In the genomic region with DNA sequence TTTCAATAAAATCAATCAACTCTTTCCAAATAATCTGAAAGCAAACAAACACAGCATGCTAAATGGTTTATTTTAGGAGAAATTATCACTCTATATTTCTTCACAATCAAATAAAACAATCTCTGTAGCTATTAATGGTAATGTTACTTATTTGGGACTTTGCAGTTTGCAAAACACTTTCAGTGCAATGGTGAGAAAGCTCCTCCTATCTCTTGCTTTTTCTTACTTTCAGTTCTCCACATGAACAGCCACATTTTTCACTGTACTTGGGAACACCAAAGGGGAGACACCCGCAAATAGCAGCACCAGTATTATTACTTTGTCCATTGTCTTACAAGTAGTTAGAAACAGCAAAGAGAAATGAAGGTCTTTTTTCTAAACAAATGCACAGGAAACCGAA, we compare ENCODE assay signal across 19 cellular contexts.
A peak's percentile ranks its signal among the peaks of the same experiment; 100 is the strongest.
DNase-seq lines count a peak whose midpoint lies in the region; ATAC-seq, FAIRE-seq and TF ChIP-seq lines count a peak whose summit lies in the region.
"Had no signal": no experiment of that assay in that cellular context is flagged by ENCODE, and none has a peak within 500 bp of the region (broad histone marks: within the 10 kb centered on the region; RNA-seq: fewer than 3 reads in every experiment).

No MANE protein-coding gene starts in this region.

- no peak overlapping the region for H3K27ac ChIP-seq in OCI-LY3 (ENCODE audit: low read length)
- H3K27ac ChIP-seq in gastrocnemius medialis: peak overlapping the region; percentile 24 to 51 (median 40)

- no peaks in the 10 kb centered on the region for H3K36me3 Mint-ChIP-seq in activated CD4-positive, alpha-beta T cell treated with anti-CD3 and anti-CD28 coated beads, Interleukin-2, amount 10 ng/mL, durations not matched to agents 24 days and 14 days (ENCODE audit: low read depth)
- H3K36me3 Mint-ChIP-seq: activated naive CD8-positive, alpha-beta T cell treated with anti-CD3 and anti-CD28 coated beads, Interleukin-2, amount 10 ng/mL, durations not matched to agents 7 days and 5 days; CD4-positive, CD25-positive, alpha-beta regulatory T cell; IgD-negative memory B cell had no signal

- H3K27ac Mint-ChIP-seq in activated CD4-positive, alpha-beta T cell treated with anti-CD3 and anti-CD28 coated beads, Interleukin-2, amount 10 ng/mL, durations not matched to agents 24 days and 14 days: no peak overlapping the region
- H3K27ac Mint-ChIP-seq: activated CD4-positive, alpha-beta T cell treated with anti-CD3 and anti-CD28 coated beads for 36 hours; activated naive CD8-positive, alpha-beta T cell treated with anti-CD3 and anti-CD28 coated beads, Interleukin-2, amount 10 ng/mL, durations not matched to agents 7 days and 5 days; CD4-positive, CD25-positive, alpha-beta regulatory T cell; IgD-negative memory B cell; T-helper 1 cell treated with Interleukin-12 subunit alpha and Interleukin-12 subunit beta and Interleukin-4 antibody, amounts not matched to agents 30 μg/mL and 1 μg/mL, for 36 hours had no signal

- no peak for TF ChIP-seq CTCF in OCI-LY3 (IDR thresholded peaks at IDR 0.05; ENCODE audit: low read depth, low read length)
- no peak for TF ChIP-seq CTCF in fibroblast of pulmonary artery (IDR thresholded peaks at IDR 0.05; ENCODE audit: low read length, missing control alignments)
- TF ChIP-seq CTCF in gastrocnemius medialis (IDR thresholded peaks at IDR 0.05 in 4 of 5, conservative IDR thresholded peaks at IDR 0.05 in 1 of 5): no peak

- no peaks in the 10 kb centered on the region for H3K9me3 ChIP-seq in OCI-LY3 (ENCODE audit: insufficient read depth, low read length)
- no peaks in the 10 kb centered on the region for H3K9me3 ChIP-seq in gastrocnemius medialis

- no peak for TF ChIP-seq POLR2A in H54 (IDR thresholded peaks at IDR 0.05; ENCODE audit: low read depth, low read length)
- TF ChIP-seq POLR2A in gastrocnemius medialis (IDR thresholded peaks at IDR 0.05): no peak

- H3K9me3 Mint-ChIP-seq in activated CD4-positive, alpha-beta T cell treated with anti-CD3 and anti-CD28 coated beads, Interleukin-2, amount 10 ng/mL, durations not matched to agents 24 days and 14 days: no peaks in the 10 kb centered on the region
- H3K9me3 Mint-ChIP-seq: activated naive CD8-positive, alpha-beta T cell treated with anti-CD3 and anti-CD28 coated beads, Interleukin-2, amount 10 ng/mL, durations not matched to agents 7 days and 5 days; CD4-positive, CD25-positive, alpha-beta regulatory T cell; IgD-negative memory B cell; T-helper 1 cell treated with Interleukin-12 subunit alpha and Interleukin-12 subunit beta and Interleukin-4 antibody, amounts not matched to agents 30 μg/mL and 1 μg/mL, for 36 hours had no signal

- H3K4me3 ChIP-seq in OCI-LY3 (ENCODE audit: low read length) (no peak overlapping the region), fibroblast of pulmonary artery (replicated peaks; ENCODE audit: low read depth, low read length) (peak overlapping the region; percentile 27), gastrocnemius medialis (peak overlapping the region in 1 of 4 donors; percentile 1)

- H3K4me2 ChIP-seq in OCI-LY3 (ENCODE audit: low read length): peak overlapping the region; percentile 4; the same call in 1 of the 2 replicates

- H3K27me3 Mint-ChIP-seq in activated CD4-positive, alpha-beta T cell treated with anti-CD3 and anti-CD28 coated beads, Interleukin-2, amount 10 ng/mL, durations not matched to agents 24 days and 14 days: peaks cover 5% of the 10 kb centered on the region
- H3K27me3 Mint-ChIP-seq: activated CD4-positive, alpha-beta T cell treated with anti-CD3 and anti-CD28 coated beads for 36 hours; activated naive CD8-positive, alpha-beta T cell treated with anti-CD3 and anti-CD28 coated beads, Interleukin-2, amount 10 ng/mL, durations not matched to agents 7 days and 5 days; CD4-positive, CD25-positive, alpha-beta regulatory T cell; IgD-negative memory B cell had no signal

- DNase-seq in H54 (ENCODE audit: insufficient read length, low spot score) (no peak), fibroblast of pulmonary artery (ENCODE audit: low read depth) (peak; percentile 36), gastrocnemius medialis (no peak), DMS79 (lab: John Stamatoyannopoulos, UW) (no peak), COR-L47 (lab: John Stamatoyannopoulos, UW) (no peak), Kasumi-1 (lab: John Stamatoyannopoulos, UW) (no peak)
- no peak for DNase-seq in activated CD4-positive, alpha-beta T cell treated with anti-CD3 and anti-CD28 coated beads, Interleukin-2, amount 10 ng/mL, durations not matched to agents 24 days and 14 days
- DNase-seq: activated CD4-positive, alpha-beta T cell treated with anti-CD3 and anti-CD28 coated beads for 36 hours; activated naive CD8-positive, alpha-beta T cell treated with anti-CD3 and anti-CD28 coated beads, Interleukin-2, amount 10 ng/mL, durations not matched to agents 7 days and 5 days; activated T-cell treated with anti-CD3 and anti-CD28 coated beads, Interleukin-2, amount 50 U/mL, for 1 hour; CD4-positive, CD25-positive, alpha-beta regulatory T cell; NCI-H146; NCI-H510A; RPMI8226; stimulated activated CD4-positive, alpha-beta T cell treated with anti-CD3 and anti-CD28 coated beads, Interleukin-4, amount 100 ng/mL, for 24 hours had no signal

- in situ Hi-C loops in gastrocnemius medialis (cut with MboI; ENCODE audit: low sequenced_read_pairs in 4 of 4): no loop called here

- no peak for ATAC-seq in gastrocnemius medialis
- ATAC-seq: activated CD4-positive, alpha-beta T cell treated with anti-CD3 and anti-CD28 coated beads for 36 hours; esophagus mucosa had no signal

- H3K4me1 ChIP-seq in OCI-LY3 (ENCODE audit: low read length) (peaks cover 10% of the 10 kb centered on the region), gastrocnemius medialis (peaks cover 41 to 57% of the 10 kb centered on the region in 2 donors)

- no peaks in the 10 kb centered on the region for H3K79me2 ChIP-seq in OCI-LY3 (ENCODE audit: low read length)

- FAIRE-seq in H54 (lab: Jason Lieb, UNC): peak; percentile 36

- H3K4me3 Mint-ChIP-seq in activated CD4-positive, alpha-beta T cell treated with anti-CD3 and anti-CD28 coated beads, Interleukin-2, amount 10 ng/mL, durations not matched to agents 24 days and 14 days: no peak overlapping the region
- H3K4me3 Mint-ChIP-seq: activated CD4-positive, alpha-beta T cell treated with anti-CD3 and anti-CD28 coated beads for 36 hours; activated naive CD8-positive, alpha-beta T cell treated with anti-CD3 and anti-CD28 coated beads, Interleukin-2, amount 10 ng/mL, durations not matched to agents 7 days and 5 days; IgD-negative memory B cell; T-helper 1 cell treated with Interleukin-12 subunit alpha and Interleukin-12 subunit beta and Interleukin-4 antibody, amounts not matched to agents 30 μg/mL and 1 μg/mL, for 36 hours had no signal

- no peaks in the 10 kb centered on the region for H3K27me3 ChIP-seq in OCI-LY3 (ENCODE audit: low read depth, low read length)
- no peaks in the 10 kb centered on the region for H3K27me3 ChIP-seq in gastrocnemius medialis

- no peak overlapping the region for H2AFZ ChIP-seq in OCI-LY3 (ENCODE audit: low read depth, low read length)

- H3K36me3 ChIP-seq in OCI-LY3 (replicated peaks; ENCODE audit: low read depth, low read length) (no peaks in the 10 kb centered on the region), gastrocnemius medialis (peaks cover 0 to 22% of the 10 kb centered on the region in 2 donors)

- H4K20me1 ChIP-seq in OCI-LY3 (ENCODE audit: insufficient read depth, low read length): no peaks in the 10 kb centered on the region

- H3K4me1 Mint-ChIP-seq in activated CD4-positive, alpha-beta T cell treated with anti-CD3 and anti-CD28 coated beads, Interleukin-2, amount 10 ng/mL, durations not matched to agents 24 days and 14 days: no peaks in the 10 kb centered on the region
- H3K4me1 Mint-ChIP-seq: activated CD4-positive, alpha-beta T cell treated with anti-CD3 and anti-CD28 coated beads for 36 hours; activated naive CD8-positive, alpha-beta T cell treated with anti-CD3 and anti-CD28 coated beads, Interleukin-2, amount 10 ng/mL, durations not matched to agents 7 days and 5 days had no signal

- no peak overlapping the region for H3K9ac ChIP-seq in OCI-LY3 (ENCODE audit: low read length)

- intact Hi-C loops in gastrocnemius medialis (cut with DNase I; ENCODE audit: low total_unique reads): no loop called here
- intact Hi-C loops in activated CD4-positive, alpha-beta T cell treated with anti-CD3 and anti-CD28 coated beads, Interleukin-2, amount 10 ng/mL, durations not matched to agents 24 days and 14 days (cut with micrococcal nuclease): no loop called here
